ENCODE assay signal across 10 cellular contexts in the genomic region with DNA sequence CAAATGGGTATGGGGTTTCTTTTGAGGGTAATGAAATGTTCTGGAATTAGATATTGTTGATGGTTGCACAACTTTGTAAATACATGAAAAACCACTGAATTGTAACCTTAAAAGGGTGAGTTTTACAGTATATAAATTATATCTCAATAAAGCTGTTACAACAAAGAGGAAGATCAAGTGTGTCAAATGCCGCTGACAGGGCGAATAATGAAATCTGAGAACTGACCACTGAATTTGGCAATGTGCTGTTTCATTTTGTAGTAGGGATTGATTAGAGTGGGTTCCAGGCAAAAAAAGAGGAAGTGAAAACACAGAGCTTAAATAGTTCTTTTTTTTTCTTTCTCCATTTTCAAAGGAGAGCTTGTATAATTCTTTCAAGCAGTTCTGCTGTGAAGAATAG.
DNase-seq lines count a peak whose midpoint lies in the region; ATAC-seq, FAIRE-seq and TF ChIP-seq lines count a peak whose summit lies in the region.
"Had no signal": no experiment of that assay in that cellular context is flagged by ENCODE, and none has a peak within 500 bp of the region (broad histone marks: within the 10 kb centered on the region; RNA-seq: fewer than 3 reads in every experiment).

No MANE protein-coding gene starts in this region.

- H3K9me3 ChIP-seq in BLaER1: no peaks in the 10 kb centered on the region
- H3K9me3 ChIP-seq in K562 (replicated peaks; ENCODE audit: control insufficient read depth, insufficient read depth, low read depth, low read length): no peaks in the 10 kb centered on the region

- H3K27me3 ChIP-seq in BLaER1: no peaks in the 10 kb centered on the region
- H3K27me3 ChIP-seq in K562 (ENCODE audit: control insufficient read depth in 2 of 2, insufficient read depth in 2 of 2, low read length in 2 of 2): no peaks in the 10 kb centered on the region

- H2AFZ ChIP-seq in K562 (ENCODE audit: low read depth, low read length): no peak overlapping the region

- TF ChIP-seq RAD21 in K562 (CRISPR knock-in tag; conservative IDR thresholded peaks at IDR 0.05 in 1 of 2, IDR thresholded peaks at IDR 0.05 in 1 of 2): no peak

- no TSS peak for BruUV-seq in K562 (replicated peaks; lab: Mats Ljungman, UMichigan)

- H3K36me3 ChIP-seq in BLaER1 (no peaks in the 10 kb centered on the region), K562 (ENCODE audit: control insufficient read depth, insufficient read depth, low read length) (no peaks in the 10 kb centered on the region; the same call in 2 of the 3 replicates)

- 7% methylated on average over 2 of the region's 2 CpGs for WGBS in K562 (ENCODE audit: insufficient coverage, low coverage, missing lambda C conversion rate)

- H3K27ac Mint-ChIP-seq in chondrocyte (ENCODE audit: unreplicated experiment) (no peak overlapping the region), WTC11 (no peak overlapping the region)
- H3K27ac Mint-ChIP-seq: natural killer cell treated with Interleukin-12 subunit alpha and Interleukin-12 subunit beta and Interleukin-15 and Interleukin-18, amount 100 ng/mL, for 72 hours had no signal

- peak; percentile 95 for ATAC-seq in GM21360 (IDR thresholded peaks at IDR 0.05; ENCODE audit: unreplicated experiment)
- peak; percentile 98 for ATAC-seq in HG03354 (IDR thresholded peaks at IDR 0.05; ENCODE audit: poor library complexity, severe bottlenecking, unreplicated experiment)
- ATAC-seq in K562: peak; percentile 63
- ATAC-seq in WTC11: no peak
- ATAC-seq: natural killer cell treated with Interleukin-12 subunit alpha and Interleukin-12 subunit beta and Interleukin-15 and Interleukin-18, amount 100 ng/mL, for 72 hours had no signal

- in situ Hi-C loops in K562 (cut with MboI): no loop called here

- H3K4me2 ChIP-seq in BLaER1 (peak overlapping the region; percentile 43), K562 (ENCODE audit: insufficient read depth, low read length) (no peak overlapping the region)

- H3K4me1 ChIP-seq in BLaER1 (peaks cover 15% of the 10 kb centered on the region), K562 (replicated peaks in 1 of 2; ENCODE audit: control insufficient read depth in 2 of 2, insufficient read depth in 2 of 2, low read length in 2 of 2) (peaks cover 0 to 7% of the 10 kb centered on the region in 2 experiments; a peak in 2 of 5 replicates)

- FAIRE-seq in K562 (lab: Jason Lieb, UNC): no peak

- H3K27ac ChIP-seq in BLaER1 (no peak overlapping the region), K562 (ENCODE audit: extremely low read depth, low read depth, low read length) (no peak overlapping the region), caudate nucleus (ENCODE audit: low read depth, low read length) (no peak overlapping the region)

- H3K27me3 Mint-ChIP-seq in chondrocyte (ENCODE audit: low read depth): no peaks in the 10 kb centered on the region
- H3K27me3 Mint-ChIP-seq in WTC11 (ENCODE audit: low read depth): no peaks in the 10 kb centered on the region

- no peaks in the 10 kb centered on the region for H3K9me3 Mint-ChIP-seq in chondrocyte (ENCODE audit: low read depth)
- no peaks in the 10 kb centered on the region for H3K9me3 Mint-ChIP-seq in WTC11
- H3K9me3 Mint-ChIP-seq: natural killer cell treated with Interleukin-12 subunit alpha and Interleukin-12 subunit beta and Interleukin-15 and Interleukin-18, amount 100 ng/mL, for 72 hours had no signal

- no peak for TF ChIP-seq CTCF in K562 (IDR thresholded peaks at IDR 0.05 in 2 of 3, conservative IDR thresholded peaks at IDR 0.05 in 1 of 3; ENCODE audit: insufficient read depth in 2 of 3, low read depth in 1 of 3, low read length in 3 of 3)
- TF ChIP-seq CTCF in chondrocyte (IDR thresholded peaks at IDR 0.05): no peak
- TF ChIP-seq CTCF in WTC11 (IDR thresholded peaks at IDR 0.05): no peak

- H3K9me1 ChIP-seq in K562 (ENCODE audit: control insufficient read depth, insufficient read depth, low read length): no peaks in the 10 kb centered on the region

- H4K20me1 ChIP-seq in BLaER1 (no peaks in the 10 kb centered on the region), K562 (replicated peaks; ENCODE audit: control insufficient read depth, insufficient read depth, low read length) (no peaks in the 10 kb centered on the region)

- H3K4me1 Mint-ChIP-seq in chondrocyte (ENCODE audit: low read depth): no peaks in the 10 kb centered on the region
- peaks cover 19% of the 10 kb centered on the region for H3K4me1 Mint-ChIP-seq in WTC11

- DNase-seq in K562 (ENCODE audit: extremely low read depth in 1 of 4, low spot score in 3 of 4) (no peak), caudate nucleus (lab: John Stamatoyannopoulos, UW) (no peak), chondrocyte (ENCODE audit: low spot score) (no peak), WTC11 (ENCODE audit: low spot score) (no peak), DMS 273 treated with DMSO at 0.1 percent for 48 hours (lab: John Stamatoyannopoulos, UW) (no peak)
- DNase-seq: stimulated activated naive CD4-positive, alpha-beta T cell treated with Interleukin-2 at 50 U/mL for 16 hours had no signal

- intact Hi-C loops in K562 (cut with micrococcal nuclease): no loop called here

- CTCF ChIA-PET in K562 (lab: Yijun Ruan, JAX; ENCODE audit: low intra/inter-chr PET ratio): no interaction called here
- CTCF ChIA-PET in WTC11 (lab: Charles Lee): no interaction called here

- no peak overlapping the region for H3K9ac ChIP-seq in BLaER1
- H3K9ac ChIP-seq in K562 (ENCODE audit: insufficient read depth in 1 of 2, low read depth in 2 of 2, low read length in 2 of 2): no peak overlapping the region

- no peaks in the 10 kb centered on the region for H3K79me2 ChIP-seq in K562 (ENCODE audit: control insufficient read depth, insufficient read depth, low read length)

- no peak for TF ChIP-seq EP300 in K562 (IDR thresholded peaks at IDR 0.05; ENCODE audit: low read length)

- H3K4me3 ChIP-seq in BLaER1 (no peak overlapping the region), K562 (no peak overlapping the region)

- H3K4me3 Mint-ChIP-seq in chondrocyte (ENCODE audit: unreplicated experiment) (no peak overlapping the region), WTC11 (no peak overlapping the region)
- H3K4me3 Mint-ChIP-seq: natural killer cell treated with Interleukin-12 subunit alpha and Interleukin-12 subunit beta and Interleukin-15 and Interleukin-18, amount 100 ng/mL, for 72 hours had no signal

- no peak for TF ChIP-seq POLR2A in K562 (conservative IDR thresholded peaks at IDR 0.05)

- POLR2A ChIA-PET in K562 (lab: Yijun Ruan, JAX) (interaction anchor here (0.7 to 1.6 kb wide), 2 partner anchors 35 to 51 kb away, joined by 4 to 8 read pairs; no protein-coding TSS in a partner anchor), WTC11 (lab: Charles Lee) (no interaction called here)

- H3K36me3 Mint-ChIP-seq in chondrocyte (ENCODE audit: low read depth) (no peaks in the 10 kb centered on the region), WTC11 (no peaks in the 10 kb centered on the region)
- H3K36me3 Mint-ChIP-seq: natural killer cell treated with Interleukin-12 subunit alpha and Interleukin-12 subunit beta and Interleukin-15 and Interleukin-18, amount 100 ng/mL, for 72 hours had no signal

TF ChIP-seq in K562, 482 proteins besides CTCF, POLR2A, EP300 and RAD21 (continues in another document):
- TF ChIP-seq ZNF197 (CRISPR knock-in tag; IDR thresholded peaks at IDR 0.05; ENCODE audit: low read depth) (no peak), MXI1 (IDR thresholded peaks at IDR 0.05; ENCODE audit: low read depth, low read length) (no peak)
- TF ChIP-seq, protein P1, sequence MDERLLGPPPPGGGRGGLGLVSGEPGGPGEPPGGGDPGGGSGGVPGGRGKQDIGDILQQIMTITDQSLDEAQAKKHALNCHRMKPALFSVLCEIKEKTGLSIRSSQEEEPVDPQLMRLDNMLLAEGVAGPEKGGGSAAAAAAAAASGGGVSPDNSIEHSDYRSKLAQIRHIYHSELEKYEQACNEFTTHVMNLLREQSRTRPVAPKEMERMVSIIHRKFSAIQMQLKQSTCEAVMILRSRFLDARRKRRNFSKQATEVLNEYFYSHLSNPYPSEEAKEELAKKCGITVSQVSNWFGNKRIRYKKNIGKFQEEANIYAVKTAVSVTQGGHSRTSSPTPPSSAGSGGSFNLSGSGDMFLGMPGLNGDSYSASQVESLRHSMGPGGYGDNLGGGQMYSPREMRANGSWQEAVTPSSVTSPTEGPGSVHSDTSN (CRISPR knock-in tag; IDR thresholded peaks at IDR 0.05; ENCODE audit: low read depth): no peak
- TF ChIP-seq, protein P1 (tag; conservative IDR thresholded peaks at IDR 0.05; ENCODE audit: low read depth): 0 out of 2 replicates have a peak, but pooled peaks have one; percentile 35

TF ChIP-seq in WTC11, 78 proteins besides CTCF, POLR2A, EP300 and RAD21 (continues in another document):
- TF ChIP-seq, protein P2, sequence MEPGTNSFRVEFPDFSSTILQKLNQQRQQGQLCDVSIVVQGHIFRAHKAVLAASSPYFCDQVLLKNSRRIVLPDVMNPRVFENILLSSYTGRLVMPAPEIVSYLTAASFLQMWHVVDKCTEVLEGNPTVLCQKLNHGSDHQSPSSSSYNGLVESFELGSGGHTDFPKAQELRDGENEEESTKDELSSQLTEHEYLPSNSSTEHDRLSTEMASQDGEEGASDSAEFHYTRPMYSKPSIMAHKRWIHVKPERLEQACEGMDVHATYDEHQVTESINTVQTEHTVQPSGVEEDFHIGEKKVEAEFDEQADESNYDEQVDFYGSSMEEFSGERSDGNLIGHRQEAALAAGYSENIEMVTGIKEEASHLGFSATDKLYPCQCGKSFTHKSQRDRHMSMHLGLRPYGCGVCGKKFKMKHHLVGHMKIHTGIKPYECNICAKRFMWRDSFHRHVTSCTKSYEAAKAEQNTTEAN (CRISPR knock-in tag; IDR thresholded peaks at IDR 0.05): no peak
- no peak for TF ChIP-seq ETV6 (CRISPR knock-in tag; IDR thresholded peaks at IDR 0.05)
